ENCODE assay signal across 1 cellular context in genomic region chr4:186685744-186686143, GRCh38.
TF ChIP-seq lines count a peak whose summit lies in the region.

No MANE protein-coding gene starts in this region.

TF ChIP-seq in GM23338, 12 proteins besides CTCF, POLR2A, EP300 and RAD21 (continued from another document):
- no peak for TF ChIP-seq REST (IDR thresholded peaks at IDR 0.05; ENCODE audit: unreplicated experiment)
- no peak for TF ChIP-seq EZH2phosphoT487 (IDR thresholded peaks at IDR 0.05; ENCODE audit: unreplicated experiment)
- no peak for TF ChIP-seq NANOG (IDR thresholded peaks at IDR 0.05; ENCODE audit: borderline replicate concordance)
- TF ChIP-seq EZH2 (IDR thresholded peaks at IDR 0.05; ENCODE audit: low read depth, unreplicated experiment) = no peak
- TF ChIP-seq ZNF114 (CRISPR knock-in tag; IDR thresholded peaks at IDR 0.05) = no peak
- no peak for TF ChIP-seq POLR2AphosphoS5 (IDR thresholded peaks at IDR 0.05; ENCODE audit: low read depth)
- TF ChIP-seq STAT1 (IDR thresholded peaks at IDR 0.05; ENCODE audit: unreplicated experiment) = no peak
- no peak for TF ChIP-seq JUNB (IDR thresholded peaks at IDR 0.05; ENCODE audit: unreplicated experiment)
- no peak for TF ChIP-seq ETS1 (IDR thresholded peaks at IDR 0.05)
